In genomic region chr22:20130739-20131592, GRCh38 we compare ENCODE assay signal across 8 cellular contexts. TPM values are rescaled to one million over a fixed set of nuclear protein-coding genes. Genes with fewer than 3 reads are reported as not detected.
DNase-seq lines count a peak whose midpoint lies in the region; ATAC-seq and TF ChIP-seq lines count a peak whose summit lies in the region.

No MANE protein-coding gene starts in this region.

- TF ChIP-seq EP300 in tibial nerve (IDR thresholded peaks at IDR 0.05) = peak in 1 of 2 donors; percentile 65

- H3K27me3 ChIP-seq in adrenal gland (no peaks in the 10 kb centered on the region), tibial nerve (no peaks in the 10 kb centered on the region)

- ATAC-seq in HG03457 (IDR thresholded peaks at IDR 0.05; ENCODE audit: unreplicated experiment) (peak; percentile 38), left cardiac atrium (peak; percentile 93)

- H3K27ac ChIP-seq in adrenal gland (peak overlapping the region in 4 of 5 donors; percentile 81 to 97 (median 86)), tibial nerve (peak overlapping the region; percentile 94 to 100 (median 95))

- peak; percentile 45 for DNase-seq in SIG-M5 treated with dmso at 0.1 percent for 504 hours (lab: John Stamatoyannopoulos, UW; ENCODE audit: unreplicated experiment)
- DNase-seq in SIG-M5 (lab: John Stamatoyannopoulos, UW) = no peak
- peak; percentile 43 for DNase-seq in SW480 (ENCODE audit: low spot score)
- DNase-seq in adrenal gland = peak; percentile 80 to 92 (median 89)
- DNase-seq in left cardiac atrium = peak; percentile 93
- DNase-seq in posterior cingulate gyrus = peak; percentile 76 to 99 (median 90)
- DNase-seq in tibial nerve (ENCODE audit: low spot score in 2 of 2) = peak; percentile 70 to 79

- WGBS in adrenal gland, 4 donors = 0 to 8% (median 4%) methylated on average over 14 to 68 of the region's 68 CpGs
- 3 to 5% methylated on average over 7 to 35 of the region's 68 CpGs for WGBS in tibial nerve, 2 donors

- peaks cover 14 to 34% of the 10 kb centered on the region in 2 donors for H3K4me1 ChIP-seq in adrenal gland (replicated peaks in 1 of 2)
- H3K4me1 ChIP-seq in tibial nerve = peaks cover 0 to 53% (median 32%) of the 10 kb centered on the region in 4 donors

- H3K9me3 ChIP-seq in adrenal gland (replicated peaks in 1 of 3) (no peaks in the 10 kb centered on the region), tibial nerve (no peaks in the 10 kb centered on the region)

- intact Hi-C loops in adrenal gland (cut with DNase I) = loop anchor here in 1 of 2 donors (5.0 kb wide), 1 partner anchor 159 kb away; no protein-coding TSS in a partner anchor
- intact Hi-C loops in left cardiac atrium (cut with DNase I) = no loop called here
- intact Hi-C loops in posterior cingulate gyrus (cut with DNase I) = loop anchor here (2.0 kb wide), 1 partner anchor 14 kb away; the partner anchor contains the start of genes RANBP1 and TRMT2A

- TF ChIP-seq CTCF in adrenal gland (IDR thresholded peaks at IDR 0.05) (no peak), tibial nerve (IDR thresholded peaks at IDR 0.05) (peak in 1 of 5 experiments; percentile 21)

- H3K4me3 ChIP-seq in adrenal gland (peak overlapping the region; percentile 35 to 100 (median 46)), tibial nerve (peak overlapping the region; percentile 80 to 99 (median 95))

- H3K36me3 ChIP-seq in adrenal gland (replicated peaks in 1 of 2) (peaks cover 0 to 6% of the 10 kb centered on the region in 2 donors), tibial nerve (peaks cover 0 to 22% (median 1%) of the 10 kb centered on the region in 3 donors)

- TF ChIP-seq POLR2A in adrenal gland (IDR thresholded peaks at IDR 0.05) (peak; percentile 24 to 76), tibial nerve (IDR thresholded peaks at IDR 0.05) (no peak)

RNA-seq across cellular contexts. Expression of gene ZDHHC8, which starts 0.6 kb away (rescaled TPM):
- total RNA-seq in adrenal gland (10 to 100 TPM; 20.0 to 65.6 (median 36.1) TPM), left cardiac atrium (10 to 100 TPM; 48.3 to 48.9 TPM), tibial nerve (10 to 100 TPM; 40.6 to 53.7 (median 47.4) TPM)
- polyA plus RNA-seq in adrenal gland = 100 to 1,000 TPM in 1 of 3 donors, 10 to 100 TPM in 2; 15.5 to 109 (median 59.3) TPM

RNA-seq across cellular contexts. Expression of gene TRMT2A, which starts 13.9 kb away (rescaled TPM):
- total RNA-seq in adrenal gland = 10 to 100 TPM; 43.5 to 90.3 (median 66.8) TPM
- 100 to 1,000 TPM in 2 of 3 donors, 10 to 100 TPM in 1; 22.4 to 283 (median 168) TPM for polyA plus RNA-seq in adrenal gland
- total RNA-seq in left cardiac atrium = 10 to 100 TPM; 26.7 to 29.3 TPM
- 100 to 1,000 TPM in 1 of 4 donors, 10 to 100 TPM in 3; 39.0 to 139 (median 55.9) TPM for total RNA-seq in tibial nerve

RNA-seq across cellular contexts. Expression of gene RANBP1, which starts 15.1 kb away (rescaled TPM):
- total RNA-seq in adrenal gland = 100 to 1,000 TPM in 5 of 8 donors, 10 to 100 TPM in 3; 71.4 to 346 (median 130) TPM
- 100 to 1,000 TPM in 1 of 3 donors, 10 to 100 TPM in 2; 63.3 to 128 (median 70.1) TPM for polyA plus RNA-seq in adrenal gland
- total RNA-seq in left cardiac atrium = 10 to 100 TPM; 38.3 to 50.4 TPM
- total RNA-seq in tibial nerve = 100 to 1,000 TPM; 135 to 238 (median 176) TPM

RNA-seq across cellular contexts. Expression of gene CCDC188, which starts 19.9 kb away (rescaled TPM):
- 1 to 10 TPM in 2 of 8 donors, under 1 TPM in 5, not detected in 1; 0.30 to 1.6 (median 0.54) TPM for total RNA-seq in adrenal gland
- polyA plus RNA-seq in adrenal gland = 10 to 100 TPM in 1 of 3 donors, 1 to 10 TPM in 1, not detected in 1; 2.9 to 19.0 TPM
- total RNA-seq in left cardiac atrium = under 1 TPM; 0.44 to 0.62 TPM
- total RNA-seq in tibial nerve = 10 to 100 TPM in 1 of 4 donors, 1 to 10 TPM in 3; 1.5 to 12.4 (median 6.6) TPM

RNA-seq across cellular contexts. Expression of gene DGCR8, which starts 50.9 kb away (rescaled TPM):
- 10 to 100 TPM in 7 of 8 donors, 1 to 10 TPM in 1; 7.2 to 32.2 (median 20.0) TPM for total RNA-seq in adrenal gland
- polyA plus RNA-seq in adrenal gland = 10 to 100 TPM; 16.3 to 31.0 (median 25.9) TPM
- 10 to 100 TPM; 13.3 to 19.9 TPM for total RNA-seq in left cardiac atrium
- total RNA-seq in tibial nerve = 10 to 100 TPM; 23.0 to 35.1 (median 26.0) TPM

Comparison
In these comparisons a context has a peak if more than half of its experiments do, and no peak if none do; other contexts are left out.
1. POLR2A ChIP-seq: peak in adrenal gland (2 of 2); none in tibial nerve (0 of 2).